24 cellular contexts compared by ENCODE assay signal in the genomic region with DNA sequence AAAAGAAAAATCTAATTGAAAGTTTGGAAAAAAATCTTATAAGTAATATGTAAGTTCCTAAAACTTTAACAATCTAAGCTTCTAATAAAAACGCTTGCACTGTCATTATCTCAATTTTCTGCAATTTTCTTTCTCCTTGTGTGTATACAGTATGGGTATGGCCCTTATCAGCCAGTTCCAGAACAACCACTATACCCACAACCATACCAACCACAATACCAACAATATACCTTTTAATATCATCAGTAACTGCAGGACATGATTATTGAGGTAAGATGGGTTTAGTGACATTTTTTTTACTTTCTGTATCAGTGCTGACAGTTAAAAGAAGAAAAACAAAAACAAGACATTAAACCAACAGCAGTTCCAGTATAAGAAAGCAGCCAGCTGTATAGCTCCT.
"Had no signal": no experiment of that assay in that cellular context is flagged by ENCODE, and none has a peak within 500 bp of the region (broad histone marks: within the 10 kb centered on the region; RNA-seq: fewer than 3 reads in every experiment).

No MANE protein-coding gene starts in this region.

- ATAC-seq: Right ventricle myocardium inferior had no signal

- DNase-seq: Karpas-422; KG1; MG63; NCI-H1092; NCI-H1105 treated with DMSO at 0.1 percent for 48 hours; NCI-H1417 treated with DMSO at 0.1 percent for 48 hours; NCI-H146; NCI-H1694 treated with DMSO at 0.1 percent for 48 hours; NCI-H2029; NCI-H2081 treated with DMSO at 0.1 percent for 48 hours; NCI-H2171; NCI-H226; NCI-H446; NCI-H510A; NCI-H524 treated with DMSO at 0.1 percent for 48 hours; NCI-H69; NCI-H774; NK-92 treated with Interleukin-12 subunit alpha and Interleukin-12 subunit beta, amount 100 ng/mL, for 24 hours; PC-9; Peyer's patch; SIG-M5 had no signal

- H3K4me3 ChIP-seq: MG63, PC-9, Peyer's patch, SJSA1, SK-N-MC had no signal
